8 cellular contexts compared by ENCODE assay signal in genomic region chr16:88781140-88782077, GRCh38. TPM values are rescaled to one million over a fixed set of nuclear protein-coding genes. Genes with fewer than 3 reads are reported as not detected.
DNase-seq lines count a peak whose midpoint lies in the region; ATAC-seq and TF ChIP-seq lines count a peak whose summit lies in the region.

No MANE protein-coding gene starts in this region.

- peaks cover 77% of the 10 kb centered on the region for H3K79me2 ChIP-seq in fibroblast of lung (ENCODE audit: control insufficient read depth, insufficient read depth, low read length)

- H3K4me3 Mint-ChIP-seq in activated CD4-positive, alpha-beta memory T cell treated with anti-CD3 and anti-CD28 coated beads, Interleukin-2, amount 10 ng/mL, durations not matched to agents 7 days and 5 days = peak overlapping the region; percentile 94
- peak overlapping the region; percentile 79 for H3K4me3 Mint-ChIP-seq in stimulated activated effector memory CD8-positive, alpha-beta T cell treated with anti-CD3 and anti-CD28 coated beads, Interleukin-12 subunit alpha, Interleukin-12 subunit beta, amount 100 ng/mL, for 72 hours

- peak overlapping the region; percentile 79 for H3K4me2 ChIP-seq in fibroblast of lung (ENCODE audit: extremely low read depth, insufficient read depth, low read length)

- H3K27ac Mint-ChIP-seq in activated CD4-positive, alpha-beta memory T cell treated with anti-CD3 and anti-CD28 coated beads, Interleukin-2, amount 10 ng/mL, durations not matched to agents 7 days and 5 days = peak overlapping the region; percentile 97
- H3K27ac Mint-ChIP-seq in stimulated activated effector memory CD8-positive, alpha-beta T cell treated with anti-CD3 and anti-CD28 coated beads, Interleukin-12 subunit alpha, Interleukin-12 subunit beta, amount 100 ng/mL, for 72 hours = peak overlapping the region; percentile 98

- POLR2A ChIA-PET in activated CD4-positive, alpha-beta memory T cell treated with anti-CD3 and anti-CD28 coated beads, Interleukin-2, amount 10 ng/mL, durations not matched to agents 7 days and 5 days (lab: Charles Lee) = interaction anchor here (0.6 to 10.0 kb wide), 25 partner anchors 9 to 812 kb away, joined by 3 to 249 read pairs (median 6); partner anchors contain the start of genes APRT, CDH15, CDT1 and CTU2

- peaks cover 33% of the 10 kb centered on the region for H3K36me3 Mint-ChIP-seq in activated CD4-positive, alpha-beta memory T cell treated with anti-CD3 and anti-CD28 coated beads, Interleukin-2, amount 10 ng/mL, durations not matched to agents 7 days and 5 days (ENCODE audit: low read depth)
- H3K36me3 Mint-ChIP-seq in stimulated activated effector memory CD8-positive, alpha-beta T cell treated with anti-CD3 and anti-CD28 coated beads, Interleukin-12 subunit alpha, Interleukin-12 subunit beta, amount 100 ng/mL, for 72 hours = peaks cover 46% of the 10 kb centered on the region

- peaks cover 1% of the 10 kb centered on the region for H4K20me1 ChIP-seq in fibroblast of lung (ENCODE audit: control insufficient read depth, extremely low read depth, insufficient read depth, low read length)

- no peak overlapping the region for H3K4me3 ChIP-seq in fibroblast of lung (replicated peaks in 1 of 4; ENCODE audit: control extremely low read depth in 1 of 4, insufficient read depth in 1 of 4, low read depth in 3 of 4, low read length in 4 of 4)

- peak; percentile 94 for DNase-seq in CD1c-positive myeloid dendritic cell (ENCODE audit: extremely low spot score)
- peak; percentile 81 for DNase-seq in activated CD4-positive, alpha-beta memory T cell treated with anti-CD3 and anti-CD28 coated beads, Interleukin-2, amount 10 ng/mL, durations not matched to agents 7 days and 5 days
- DNase-seq in fibroblast of lung (ENCODE audit: low read depth in 2 of 2) = no peak
- DNase-seq in stimulated activated effector memory CD8-positive, alpha-beta T cell treated with anti-CD3 and anti-CD28 coated beads, Interleukin-12 subunit alpha, Interleukin-12 subunit beta, amount 100 ng/mL, for 72 hours (ENCODE audit: low spot score in 2 of 2) = peak; percentile 53 to 83
- no peak for DNase-seq in NCI-H2081 treated with DMSO at 0.1 percent for 48 hours (lab: John Stamatoyannopoulos, UW)
- DNase-seq in HCEC 1CT = no peak

- H3K9ac ChIP-seq in fibroblast of lung (ENCODE audit: insufficient read depth, low read length) = no peak overlapping the region

- peaks cover 60% of the 10 kb centered on the region for H3K4me1 Mint-ChIP-seq in activated CD4-positive, alpha-beta memory T cell treated with anti-CD3 and anti-CD28 coated beads, Interleukin-2, amount 10 ng/mL, durations not matched to agents 7 days and 5 days
- H3K4me1 Mint-ChIP-seq in stimulated activated effector memory CD8-positive, alpha-beta T cell treated with anti-CD3 and anti-CD28 coated beads, Interleukin-12 subunit alpha, Interleukin-12 subunit beta, amount 100 ng/mL, for 72 hours = peaks cover 61% of the 10 kb centered on the region

- no peaks in the 10 kb centered on the region for H3K9me3 ChIP-seq in fibroblast of lung (ENCODE audit: control insufficient read depth, insufficient read depth, low read depth, low read length)

- CTCF ChIA-PET in activated CD4-positive, alpha-beta memory T cell treated with anti-CD3 and anti-CD28 coated beads, Interleukin-2, amount 10 ng/mL, durations not matched to agents 7 days and 5 days (lab: Charles Lee) = interaction anchor here (1.2 to 6.1 kb wide), 14 partner anchors 12 to 211 kb away, joined by 3 to 62 read pairs (median 9); partner anchors contain the start of genes APRT, GALNS, TRAPPC2L and ZC3H18

- TF ChIP-seq CTCF in fibroblast of lung (conservative IDR thresholded peaks at IDR 0.05 in 1 of 2, IDR thresholded peaks at IDR 0.05 in 1 of 2; ENCODE audit: low read depth in 1 of 2, low read length in 2 of 2) = no peak

- no peaks in the 10 kb centered on the region for H3K27me3 Mint-ChIP-seq in activated CD4-positive, alpha-beta memory T cell treated with anti-CD3 and anti-CD28 coated beads, Interleukin-2, amount 10 ng/mL, durations not matched to agents 7 days and 5 days

- ATAC-seq in HG03196 (IDR thresholded peaks at IDR 0.05; ENCODE audit: unreplicated experiment) = peak; percentile 39
- peak; percentile 72 for ATAC-seq in stimulated activated effector memory CD8-positive, alpha-beta T cell treated with anti-CD3 and anti-CD28 coated beads, Interleukin-12 subunit alpha, Interleukin-12 subunit beta, amount 100 ng/mL, for 72 hours
- ATAC-seq in HG03135 (IDR thresholded peaks at IDR 0.05; ENCODE audit: unreplicated experiment) = no peak

- H3K36me3 ChIP-seq in fibroblast of lung (ENCODE audit: control insufficient read depth, insufficient read depth, low read length) = peaks cover 1% of the 10 kb centered on the region

- no peaks in the 10 kb centered on the region for H3K27me3 ChIP-seq in fibroblast of lung (ENCODE audit: control insufficient read depth, insufficient read depth, low read length)

- H3K27ac ChIP-seq in fibroblast of lung (ENCODE audit: insufficient read depth, low read length) = peak overlapping the region; percentile 83

- H3K9me3 Mint-ChIP-seq in activated CD4-positive, alpha-beta memory T cell treated with anti-CD3 and anti-CD28 coated beads, Interleukin-2, amount 10 ng/mL, durations not matched to agents 7 days and 5 days = no peaks in the 10 kb centered on the region
- H3K9me3 Mint-ChIP-seq in stimulated activated effector memory CD8-positive, alpha-beta T cell treated with anti-CD3 and anti-CD28 coated beads, Interleukin-12 subunit alpha, Interleukin-12 subunit beta, amount 100 ng/mL, for 72 hours = no peaks in the 10 kb centered on the region

- peaks cover 37% of the 10 kb centered on the region for H3K4me1 ChIP-seq in fibroblast of lung (ENCODE audit: control insufficient read depth, extremely low read depth, insufficient read depth, low read length)

- no peak overlapping the region for H2AFZ ChIP-seq in fibroblast of lung (ENCODE audit: low read length)

RNA-seq across cellular contexts. Expression of gene PIEZO1, which starts 3.6 kb away (rescaled TPM):
- total RNA-seq in activated CD4-positive, alpha-beta memory T cell treated with anti-CD3 and anti-CD28 coated beads, Interleukin-2, amount 10 ng/mL, durations not matched to agents 7 days and 5 days = 100 to 1,000 TPM; 308 to 323 TPM
- total RNA-seq in fibroblast of lung = 135 and 313 TPM in 2 replicates
- polyA plus RNA-seq in fibroblast of lung = 94.5 and 126 TPM in 2 replicates
- polyA plus RNA-seq in fibroblast of lung (2012) = 184 and 260 TPM in 2 replicates
- polyA minus RNA-seq in fibroblast of lung (ENCODE audit: low replicate concordance) = 1,099 and 1,312 TPM in 2 replicates

RNA-seq across cellular contexts. Expression of gene CDT1, which starts 22.2 kb away (rescaled TPM):
- total RNA-seq in activated CD4-positive, alpha-beta memory T cell treated with anti-CD3 and anti-CD28 coated beads, Interleukin-2, amount 10 ng/mL, durations not matched to agents 7 days and 5 days = 100 to 1,000 TPM; 133 to 137 TPM
- total RNA-seq in fibroblast of lung = 0.77 and 3.6 TPM in 2 replicates
- 1.3 and 4.5 TPM in 2 replicates for polyA plus RNA-seq in fibroblast of lung
- polyA plus RNA-seq in fibroblast of lung (2012) = 4.2 and 19.0 TPM in 2 replicates
- 4.7 and 23.7 TPM in 2 replicates for polyA minus RNA-seq in fibroblast of lung (ENCODE audit: low replicate concordance)

RNA-seq across cellular contexts. Expression of gene APRT, which starts 30.3 kb away (rescaled TPM):
- total RNA-seq in activated CD4-positive, alpha-beta memory T cell treated with anti-CD3 and anti-CD28 coated beads, Interleukin-2, amount 10 ng/mL, durations not matched to agents 7 days and 5 days = 100 to 1,000 TPM; 129 to 136 TPM
- 50.3 and 95.6 TPM in 2 replicates for total RNA-seq in fibroblast of lung
- polyA plus RNA-seq in fibroblast of lung = 39.2 and 57.6 TPM in 2 replicates
- 155 and 232 TPM in 2 replicates for polyA plus RNA-seq in fibroblast of lung (2012)
- 62.8 and 64.3 TPM in 2 replicates for polyA minus RNA-seq in fibroblast of lung (ENCODE audit: low replicate concordance)

Comparison
In these comparisons a context has a peak if more than half of its experiments do, and no peak if none do; other contexts are left out.
1. DNase-seq: peak in CD1c-positive myeloid dendritic cell (single experiment), activated CD4-positive, alpha-beta memory T cell treated with anti-CD3 and anti-CD28 coated beads, Interleukin-2, amount 10 ng/mL, durations not matched to agents 7 days and 5 days (single experiment) and stimulated activated effector memory CD8-positive, alpha-beta T cell treated with anti-CD3 and anti-CD28 coated beads, Interleukin-12 subunit alpha, Interleukin-12 subunit beta, amount 100 ng/mL, for 72 hours (2 of 2); none in fibroblast of lung (0 of 2), NCI-H2081 treated with DMSO at 0.1 percent for 48 hours (single experiment) and HCEC 1CT (single experiment).
2. RNA of gene CDT1, which starts 22.2 kb away (total RNA-seq): 133 to 137 TPM in activated CD4-positive, alpha-beta memory T cell treated with anti-CD3 and anti-CD28 coated beads, Interleukin-2, amount 10 ng/mL, durations not matched to agents 7 days and 5 days; 0.77 to 3.6 TPM in fibroblast of lung; every median in the first group is over 10 times any median in the second.